Comparison of ENCODE assay signal across 13 cellular contexts in the genomic region with DNA sequence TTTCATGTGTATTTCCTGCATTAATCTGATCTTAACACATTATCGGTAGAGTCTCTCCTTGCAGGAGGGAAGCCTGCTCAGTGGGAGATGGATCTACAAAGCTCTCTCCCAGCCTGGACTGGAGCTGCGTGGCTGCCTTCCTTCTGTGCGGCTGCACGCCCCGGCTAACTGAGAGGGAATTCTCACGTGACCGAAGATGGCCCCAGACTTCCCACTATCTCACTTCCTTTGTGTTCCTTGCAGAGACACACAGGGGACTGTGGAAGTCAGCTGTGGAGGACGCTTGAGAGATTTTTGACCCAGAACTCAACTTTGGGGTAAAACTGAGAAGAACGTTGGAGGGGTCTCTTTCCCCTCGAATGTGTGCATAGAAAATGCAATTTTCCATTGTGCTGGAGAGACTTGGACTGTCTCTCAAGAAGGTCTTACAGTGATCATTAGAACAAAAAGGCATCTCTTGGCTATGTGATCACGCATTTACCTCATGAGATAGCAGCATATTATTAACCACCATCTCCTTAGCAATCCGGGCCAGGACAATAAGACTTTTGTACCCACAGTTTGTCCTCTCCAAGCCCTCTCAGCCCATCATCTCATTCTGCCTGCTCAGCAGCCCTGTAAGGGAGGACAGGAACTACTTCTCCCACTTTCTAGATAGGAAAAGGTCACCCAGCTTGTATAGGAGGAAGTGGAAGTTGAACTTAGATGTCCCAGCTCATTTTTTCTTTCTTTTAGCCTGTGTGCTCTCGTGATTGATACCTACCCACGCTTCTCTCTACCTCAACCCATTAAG. TPM values are rescaled to one million over a fixed set of nuclear protein-coding genes. Genes with fewer than 3 reads are reported as not detected.
DNase-seq lines count a peak whose midpoint lies in the region; ATAC-seq and TF ChIP-seq lines count a peak whose summit lies in the region.
"Had no signal": no experiment of that assay in that cellular context is flagged by ENCODE, and none has a peak within 500 bp of the region (broad histone marks: within the 10 kb centered on the region; RNA-seq: fewer than 3 reads in every experiment).

No MANE protein-coding gene starts in this region.

- TF ChIP-seq CTCF in ascending aorta (IDR thresholded peaks at IDR 0.05) (no peak), right lobe of liver (IDR thresholded peaks at IDR 0.05) (no peak)

- H3K4me1 ChIP-seq in ascending aorta (peaks cover 12 to 64% of the 10 kb centered on the region in 2 donors), right lobe of liver (peaks cover 0 to 27% (median 14%) of the 10 kb centered on the region in 4 donors)

- ATAC-seq in right lobe of liver (peak in 3 of 4 donors; percentile 17 to 36 (median 20)), GM18909 (IDR thresholded peaks at IDR 0.05; ENCODE audit: poor library complexity, unreplicated experiment) (no peak), HG03108 (IDR thresholded peaks at IDR 0.05; ENCODE audit: unreplicated experiment) (no peak)
- ATAC-seq: SK-N-SH treated with all-trans-retinoic acid at 6 μM for 48 hours had no signal

- TF ChIP-seq POLR2A in right lobe of liver (IDR thresholded peaks at IDR 0.05) = no peak

- 63% methylated on average over 12 of the region's 14 CpGs for WGBS in right lobe of liver (ENCODE audit: insufficient coverage, low coverage, low lambda C conversion rate, missing lambda C conversion rate)

- no peaks in the 10 kb centered on the region for H3K36me3 ChIP-seq in ascending aorta
- H3K36me3 ChIP-seq in right lobe of liver = no peaks in the 10 kb centered on the region

- H3K27me3 ChIP-seq in ascending aorta = no peaks in the 10 kb centered on the region
- no peaks in the 10 kb centered on the region for H3K27me3 ChIP-seq in right lobe of liver

- intact Hi-C loops in ascending aorta (cut with DNase I) = no loop called here
- intact Hi-C loops in right lobe of liver (cut with DNase I) = no loop called here

- DNase-seq in NCI-H2227 (lab: John Stamatoyannopoulos, UW; ENCODE audit: unreplicated experiment) (peak; percentile 50), NCI-H2227 treated with DMSO at 0.1 percent for 48 hours (lab: John Stamatoyannopoulos, UW) (no peak), ascending aorta (ENCODE audit: low spot score in 2 of 2) (no peak), right lobe of liver (peak in 1 of 3 donors; percentile 55), NCI-H226 (no peak)
- DNase-seq: activated CD4-positive, alpha-beta T cell treated with anti-CD3 and anti-CD28 coated beads, Interleukin-2, amount 10 ng/mL, durations not matched to agents 7 days and 5 days; activated gamma-delta T cell treated with Interleukin-2 at 50 U/mL for 16 hours; NCI-H345 had no signal

- H3K4me3 ChIP-seq in ascending aorta = no peak overlapping the region
- H3K4me3 ChIP-seq in right lobe of liver = no peak overlapping the region

- H3K9me3 ChIP-seq in ascending aorta (no peaks in the 10 kb centered on the region), right lobe of liver (no peaks in the 10 kb centered on the region)

- H3K27ac ChIP-seq in ascending aorta (peak overlapping the region; percentile 95 to 99), right lobe of liver (peak overlapping the region; percentile 28 to 34 (median 33)), temporal lobe (ENCODE audit: low read depth, low read length) (peak overlapping the region; percentile 29)
- H3K27ac ChIP-seq: 22Rv1 had no signal

RNA-seq across cellular contexts. Expression of a gene that starts 49.3 kb away (rescaled TPM):
- total RNA-seq in ascending aorta (19.2 TPM), right lobe of liver (10 to 100 TPM in 2 of 6 experiments, 1 to 10 TPM in 4; 7.2 to 16.7 (median 8.0) TPM), temporal lobe (42.3 TPM)

Comparison
In these comparisons a context has a peak if more than half of its experiments do, and no peak if none do; other contexts are left out.
1. H3K27ac ChIP-seq: peak in every context shown above with its lines; median percentile 97 in ascending aorta; 33 in right lobe of liver; 29 in temporal lobe.
2. ATAC-seq: peak in right lobe of liver (3 of 4); none in GM18909 (single experiment) and HG03108 (single experiment).